15 cellular contexts compared by ENCODE assay signal in genomic region chr1:161948435-161948834, GRCh38.
DNase-seq lines count a peak whose midpoint lies in the region; ATAC-seq, FAIRE-seq and TF ChIP-seq lines count a peak whose summit lies in the region.
"Had no signal": no experiment of that assay in that cellular context is flagged by ENCODE, and none has a peak within 500 bp of the region (broad histone marks: within the 10 kb centered on the region; RNA-seq: fewer than 3 reads in every experiment).

No MANE protein-coding gene starts in this region.

- no peak for TF ChIP-seq CTCF in fibroblast of villous mesenchyme (IDR thresholded peaks at IDR 0.05; ENCODE audit: insufficient read depth, low read depth, low read length)
- TF ChIP-seq CTCF in psoas muscle (IDR thresholded peaks at IDR 0.05), result no peak

- H3K36me3 ChIP-seq in psoas muscle (ENCODE audit: insufficient read depth in 1 of 2, low read depth in 1 of 2), result peaks cover 0 to 6% of the 10 kb centered on the region in 2 donors
- H3K36me3 ChIP-seq: BE2C had no signal

- no peaks in the 10 kb centered on the region for H3K9me3 ChIP-seq in psoas muscle
- H3K9me3 ChIP-seq: A549, BE2C had no signal

- WGBS in psoas muscle, 3 donors, result 38 to 66% (median 42%) methylated on average over 4 of the region's 4 CpGs

- peak overlapping the region; percentile 47 for H3K27ac ChIP-seq in psoas muscle
- H3K27ac ChIP-seq: A549, C4-2B had no signal

- H3K4me1 ChIP-seq in psoas muscle, result peaks cover 38% of the 10 kb centered on the region
- H3K4me1 ChIP-seq: A549, BE2C had no signal

- DNase-seq in fibroblast of villous mesenchyme (ENCODE audit: low read depth), result peak; percentile 40
- no peak for DNase-seq in psoas muscle
- DNase-seq in NCI-H345 treated with DMSO at 0.1 percent for 48 hours (lab: John Stamatoyannopoulos, UW; ENCODE audit: unreplicated experiment), result no peak
- no peak for DNase-seq in cardiac septum (ENCODE audit: low spot score)
- DNase-seq: BE2C; CD4-positive, alpha-beta memory T cell; EL; H7 had no signal

- intact Hi-C loops in psoas muscle (cut with DNase I) (no loop called here), cardiac septum (cut with DNase I) (no loop called here)

- no peak overlapping the region for H3K4me3 ChIP-seq in fibroblast of villous mesenchyme (ENCODE audit: low read depth, low read length)
- H3K4me3 ChIP-seq in psoas muscle, result no peak overlapping the region
- H3K4me3 ChIP-seq: A549, GM23338 had no signal

- no peak for ATAC-seq in psoas muscle
- no peak for ATAC-seq in activated CD4-positive, CD25-positive, alpha-beta regulatory T cell treated with anti-CD3 and anti-CD28 coated beads, Interleukin-2, amount 50 U/mL, for 24 hours
- ATAC-seq: A549, GM23338 had no signal

- peak; percentile 62 for FAIRE-seq in TTC549 (lab: Jason Lieb, UNC)
- FAIRE-seq: A549, G401.6, GM12891 had no signal

- no peaks in the 10 kb centered on the region for H3K27me3 ChIP-seq in psoas muscle (ENCODE audit: insufficient read depth in 3 of 3, low read length in 2 of 3)
- H3K27me3 ChIP-seq: BE2C had no signal
